Comparison of ENCODE assay signal across 1 cellular context in genomic region chr1:151008244-151009205, GRCh38.
TF ChIP-seq lines count a peak whose summit lies in the region.

A gene with protein sequence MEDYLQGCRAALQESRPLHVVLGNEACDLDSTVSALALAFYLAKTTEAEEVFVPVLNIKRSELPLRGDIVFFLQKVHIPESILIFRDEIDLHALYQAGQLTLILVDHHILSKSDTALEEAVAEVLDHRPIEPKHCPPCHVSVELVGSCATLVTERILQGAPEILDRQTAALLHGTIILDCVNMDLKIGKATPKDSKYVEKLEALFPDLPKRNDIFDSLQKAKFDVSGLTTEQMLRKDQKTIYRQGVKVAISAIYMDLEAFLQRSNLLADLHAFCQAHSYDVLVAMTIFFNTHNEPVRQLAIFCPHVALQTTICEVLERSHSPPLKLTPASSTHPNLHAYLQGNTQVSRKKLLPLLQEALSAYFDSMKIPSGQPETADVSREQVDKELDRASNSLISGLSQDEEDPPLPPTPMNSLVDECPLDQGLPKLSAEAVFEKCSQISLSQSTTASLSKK (plus strand): TSS chr1:151008449. CDS start chr1:151008633, 184 bp downstream.

TF ChIP-seq in K562, 482 proteins besides CTCF, POLR2A, EP300 and RAD21 (continued from another document and continues in another):
- TF ChIP-seq, protein P1, sequence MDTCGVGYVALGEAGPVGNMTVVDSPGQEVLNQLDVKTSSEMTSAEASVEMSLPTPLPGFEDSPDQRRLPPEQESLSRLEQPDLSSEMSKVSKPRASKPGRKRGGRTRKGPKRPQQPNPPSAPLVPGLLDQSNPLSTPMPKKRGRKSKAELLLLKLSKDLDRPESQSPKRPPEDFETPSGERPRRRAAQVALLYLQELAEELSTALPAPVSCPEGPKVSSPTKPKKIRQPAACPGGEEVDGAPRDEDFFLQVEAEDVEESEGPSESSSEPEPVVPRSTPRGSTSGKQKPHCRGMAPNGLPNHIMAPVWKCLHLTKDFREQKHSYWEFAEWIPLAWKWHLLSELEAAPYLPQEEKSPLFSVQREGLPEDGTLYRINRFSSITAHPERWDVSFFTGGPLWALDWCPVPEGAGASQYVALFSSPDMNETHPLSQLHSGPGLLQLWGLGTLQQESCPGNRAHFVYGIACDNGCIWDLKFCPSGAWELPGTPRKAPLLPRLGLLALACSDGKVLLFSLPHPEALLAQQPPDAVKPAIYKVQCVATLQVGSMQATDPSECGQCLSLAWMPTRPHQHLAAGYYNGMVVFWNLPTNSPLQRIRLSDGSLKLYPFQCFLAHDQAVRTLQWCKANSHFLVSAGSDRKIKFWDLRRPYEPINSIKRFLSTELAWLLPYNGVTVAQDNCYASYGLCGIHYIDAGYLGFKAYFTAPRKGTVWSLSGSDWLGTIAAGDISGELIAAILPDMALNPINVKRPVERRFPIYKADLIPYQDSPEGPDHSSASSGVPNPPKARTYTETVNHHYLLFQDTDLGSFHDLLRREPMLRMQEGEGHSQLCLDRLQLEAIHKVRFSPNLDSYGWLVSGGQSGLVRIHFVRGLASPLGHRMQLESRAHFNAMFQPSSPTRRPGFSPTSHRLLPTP (IDR thresholded peaks at IDR 0.05; ENCODE audit: borderline replicate concordance, extremely low read depth, insufficient read length) = peak; percentile 99
- TF ChIP-seq, protein P2, sequence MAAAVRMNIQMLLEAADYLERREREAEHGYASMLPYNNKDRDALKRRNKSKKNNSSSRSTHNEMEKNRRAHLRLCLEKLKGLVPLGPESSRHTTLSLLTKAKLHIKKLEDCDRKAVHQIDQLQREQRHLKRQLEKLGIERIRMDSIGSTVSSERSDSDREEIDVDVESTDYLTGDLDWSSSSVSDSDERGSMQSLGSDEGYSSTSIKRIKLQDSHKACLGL (CRISPR knock-in tag; IDR thresholded peaks at IDR 0.05; ENCODE audit: borderline replicate concordance, poor library complexity, severe bottlenecking) = no peak
- TF ChIP-seq BCL6 (CRISPR knock-in tag; IDR thresholded peaks at IDR 0.05) = no peak
- peak; percentile 89 for TF ChIP-seq NR2C1 (IDR thresholded peaks at IDR 0.05)
- TF ChIP-seq NR2C1 (tag; IDR thresholded peaks at IDR 0.05) = peak; percentile 86; the same call in 1 of the 2 replicates
- TF ChIP-seq, protein P3, sequence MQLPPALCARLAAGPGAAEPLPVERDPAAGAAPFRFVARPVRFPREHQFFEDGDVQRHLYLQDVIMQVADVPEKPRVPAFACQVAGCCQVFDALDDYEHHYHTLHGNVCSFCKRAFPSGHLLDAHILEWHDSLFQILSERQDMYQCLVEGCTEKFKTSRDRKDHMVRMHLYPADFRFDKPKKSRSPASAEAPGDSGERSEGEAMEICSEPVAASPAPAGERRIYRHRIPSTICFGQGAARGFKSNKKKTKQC (CRISPR knock-in tag; IDR thresholded peaks at IDR 0.05) = peak; percentile 41; the same call in 1 of the 2 replicates
- no peak for TF ChIP-seq SRSF9 (IDR thresholded peaks at IDR 0.05; ENCODE audit: borderline replicate concordance, low read depth, low read length)
- no peak for TF ChIP-seq PHB (CRISPR knock-in tag; IDR thresholded peaks at IDR 0.05)
- no peak for TF ChIP-seq FOS (IDR thresholded peaks at IDR 0.05; ENCODE audit: extremely low read depth, insufficient read length)
- TF ChIP-seq EP400 (IDR thresholded peaks at IDR 0.05) = peak; percentile 65
- no peak for TF ChIP-seq FOXK2 (conservative IDR thresholded peaks at IDR 0.05 in 1 of 2, IDR thresholded peaks at IDR 0.05 in 1 of 2; ENCODE audit: low read depth in 2 of 2)
- TF ChIP-seq BCOR (IDR thresholded peaks at IDR 0.05) = peak; percentile 70
- TF ChIP-seq UBTF (IDR thresholded peaks at IDR 0.05; ENCODE audit: borderline replicate concordance in 1 of 2, low read depth in 2 of 2, low read length in 2 of 2) = 0 out of 4 replicates have a peak, but pooled peaks of 1 of the 2 experiments have one; percentile 62
- peak in 1 of 2 experiments; percentile 45; a peak in 1 of 4 replicates for TF ChIP-seq TRIM24 (IDR thresholded peaks at IDR 0.05)
- TF ChIP-seq SNRNP70 (optimal IDR thresholded peaks at IDR 0.05; ENCODE audit: low read depth, low read length) = no peak
- TF ChIP-seq SMARCE1 (IDR thresholded peaks at IDR 0.05) = peak; percentile 47; the same call in 1 of the 2 replicates
- TF ChIP-seq U2AF2 (optimal IDR thresholded peaks at IDR 0.05; ENCODE audit: low read depth, low read length) = no peak
- no peak for TF ChIP-seq ZBTB5 (IDR thresholded peaks at IDR 0.05)
- no peak for TF ChIP-seq NELFE (IDR thresholded peaks at IDR 0.05; ENCODE audit: insufficient read depth, insufficient read length)
- no peak for TF ChIP-seq NCOA1 (IDR thresholded peaks at IDR 0.05; ENCODE audit: low read depth)
- TF ChIP-seq ZNF778 (CRISPR knock-in tag; IDR thresholded peaks at IDR 0.05) = no peak
- TF ChIP-seq GTF2B (IDR thresholded peaks at IDR 0.05; ENCODE audit: extremely low read depth, insufficient read length) = no peak
- TF ChIP-seq ZNF77 (CRISPR knock-in tag; IDR thresholded peaks at IDR 0.05) = no peak
- TF ChIP-seq YBX1 (IDR thresholded peaks at IDR 0.05) = no peak
- no peak for TF ChIP-seq KLF1 (tag; IDR thresholded peaks at IDR 0.05)
- no peak for TF ChIP-seq ZNF583 (CRISPR knock-in tag; IDR thresholded peaks at IDR 0.05)
- no peak for TF ChIP-seq ZNF445 (CRISPR knock-in tag; IDR thresholded peaks at IDR 0.05; ENCODE audit: low read depth)
- no peak for TF ChIP-seq RBM17 (IDR thresholded peaks at IDR 0.05; ENCODE audit: borderline replicate concordance, low read depth, low read length)
- no peak for TF ChIP-seq RREB1 (CRISPR knock-in tag; IDR thresholded peaks at IDR 0.05)
- TF ChIP-seq NR2C2 (CRISPR knock-in tag; IDR thresholded peaks at IDR 0.05) = peak; percentile 69; the same call in 1 of the 2 replicates
- peak; percentile 98 for TF ChIP-seq NR2C2 (tag; IDR thresholded peaks at IDR 0.05)
- no peak for TF ChIP-seq RERE (CRISPR knock-in tag; IDR thresholded peaks at IDR 0.05; ENCODE audit: borderline replicate concordance)
- TF ChIP-seq ZFP36 (IDR thresholded peaks at IDR 0.05; ENCODE audit: low read depth, low read length, partially characterized antibody) = no peak
- no peak for TF ChIP-seq MYBL2 (IDR thresholded peaks at IDR 0.05; ENCODE audit: low read depth)
- TF ChIP-seq MYBL2 (CRISPR knock-in tag; IDR thresholded peaks at IDR 0.05; ENCODE audit: borderline replicate concordance) = no peak
- no peak for TF ChIP-seq SMARCB1 (IDR thresholded peaks at IDR 0.05; ENCODE audit: insufficient read length, low read depth)
